8 cellular contexts compared by ENCODE assay signal in the genomic region with DNA sequence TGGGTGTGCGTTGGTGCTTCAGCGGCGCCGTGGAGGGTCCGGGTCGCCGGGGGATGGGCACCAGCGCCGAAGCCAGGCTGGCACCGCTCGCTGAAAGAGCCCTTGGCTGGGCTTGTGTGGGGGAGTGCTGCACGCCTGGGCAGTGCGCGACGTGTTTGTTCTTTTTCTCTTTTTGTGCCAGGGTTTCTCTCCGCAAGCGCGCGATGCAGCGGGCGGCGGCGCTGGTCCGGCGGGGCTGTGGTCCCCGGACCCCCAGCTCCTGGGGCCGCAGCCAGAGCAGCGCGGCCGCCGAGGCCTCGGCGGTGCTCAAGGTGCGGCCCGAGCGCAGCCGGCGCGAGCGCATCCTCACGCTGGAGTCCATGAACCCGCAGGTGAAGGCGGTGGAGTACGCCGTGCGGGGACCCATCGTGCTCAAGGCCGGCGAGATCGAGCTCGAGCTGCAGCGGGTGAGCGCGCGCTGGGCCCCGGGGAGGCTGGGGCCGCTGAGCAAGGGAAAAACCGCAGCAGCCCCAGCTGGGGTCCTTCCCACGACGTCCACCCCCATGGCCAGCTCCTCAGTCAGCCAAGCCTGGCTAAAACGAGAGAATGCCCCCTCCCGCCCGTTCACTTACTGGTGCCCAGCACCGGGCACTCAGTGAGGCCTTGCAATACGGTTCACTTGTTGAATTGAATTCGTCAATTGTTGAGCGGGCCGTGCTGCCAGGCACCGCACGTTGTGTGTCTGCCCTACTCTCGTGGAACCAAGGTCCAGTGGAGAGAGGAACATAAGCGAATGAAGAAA. TPM values are rescaled to one million over a fixed set of nuclear protein-coding genes. Genes with fewer than 3 reads are reported as not detected.
DNase-seq lines count a peak whose midpoint lies in the region; ATAC-seq and TF ChIP-seq lines count a peak whose summit lies in the region.

No MANE protein-coding gene starts in this region.

- peak overlapping the region; percentile 73 for H3K4me3 Mint-ChIP-seq in activated CD4-positive, alpha-beta memory T cell treated with anti-CD3 and anti-CD28 coated beads for 36 hours
- H3K4me3 Mint-ChIP-seq in nephron progenitor cell, result peak overlapping the region; percentile 92

- no peaks in the 10 kb centered on the region for H3K27me3 ChIP-seq in esophagus squamous epithelium

- POLR2A ChIA-PET in activated CD4-positive, alpha-beta memory T cell treated with anti-CD3 and anti-CD28 coated beads for 36 hours (lab: Charles Lee), result interaction anchor here (0.9 to 2.1 kb wide), 4 partner anchors 22 to 195 kb away, joined by 3 to 9 read pairs (median 4); a partner anchor contains a TSS

- 2 to 9% methylated on average over 7 to 25 of the region's 72 CpGs for WGBS in esophagus squamous epithelium, 2 donors

- H3K27me3 Mint-ChIP-seq in activated CD4-positive, alpha-beta memory T cell treated with anti-CD3 and anti-CD28 coated beads for 36 hours, result peaks cover 2% of the 10 kb centered on the region
- peaks cover 32% of the 10 kb centered on the region for H3K27me3 Mint-ChIP-seq in nephron progenitor cell (ENCODE audit: low read depth, poor library complexity)

- intact Hi-C loops in Right ventricle myocardium superior (cut with DNase I), result no loop called here
- intact Hi-C loops in cardiac septum (cut with DNase I), result no loop called here
- intact Hi-C loops in activated CD4-positive, alpha-beta memory T cell treated with anti-CD3 and anti-CD28 coated beads for 36 hours (cut with micrococcal nuclease), result loop anchor here (1.0 to 5.0 kb wide), 5 partner anchors 22 to 578 kb away; a partner anchor contains a TSS
- intact Hi-C loops in esophagus squamous epithelium (cut with DNase I), result no loop called here
- intact Hi-C loops in posterior vena cava (cut with DNase I), result loop anchor here in 1 of 2 donors (1.0 kb wide), 1 partner anchor 23 kb away; no protein-coding TSS in a partner anchor

- H3K36me3 ChIP-seq in esophagus squamous epithelium, result peaks cover 0 to 14% (median 0%) of the 10 kb centered on the region in 3 donors

- H3K9me3 ChIP-seq in esophagus squamous epithelium, result no peaks in the 10 kb centered on the region

- DNase-seq in Right ventricle myocardium superior (no peak), cardiac septum (ENCODE audit: low spot score) (no peak), esophagus squamous epithelium (lab: John Stamatoyannopoulos, UW) (no peak), nephron progenitor cell (peak; percentile 42), posterior vena cava (ENCODE audit: low spot score) (no peak)
- DNase-seq in activated CD4-positive, alpha-beta memory T cell treated with anti-CD3 and anti-CD28 coated beads for 36 hours, result peak; percentile 31
- DNase-seq in stimulated activated naive CD4-positive, alpha-beta T cell treated with Interleukin-2 at 50 U/mL for 16 hours (lab: John Stamatoyannopoulos, UW), result no peak

- no peak overlapping the region for H3K27ac Mint-ChIP-seq in activated CD4-positive, alpha-beta memory T cell treated with anti-CD3 and anti-CD28 coated beads for 36 hours
- peak overlapping the region; percentile 38 for H3K27ac Mint-ChIP-seq in nephron progenitor cell

- TF ChIP-seq CTCF in esophagus squamous epithelium (IDR thresholded peaks at IDR 0.05) (no peak), nephron progenitor cell (IDR thresholded peaks at IDR 0.05) (no peak)

- no peak for TF ChIP-seq POLR2A in esophagus squamous epithelium (IDR thresholded peaks at IDR 0.05)

- H3K4me3 ChIP-seq in esophagus squamous epithelium, result peak overlapping the region; percentile 61 to 98 (median 87)

- CTCF ChIA-PET in activated CD4-positive, alpha-beta memory T cell treated with anti-CD3 and anti-CD28 coated beads for 36 hours (lab: Charles Lee), result interaction anchor here (0.9 to 2.8 kb wide), 7 partner anchors 23 to 195 kb away, joined by 4 to 14 read pairs (median 8); a partner anchor contains a TSS

- ATAC-seq in Right ventricle myocardium superior (ENCODE audit: poor library complexity) (peak; percentile 13), HG03175 (IDR thresholded peaks at IDR 0.05; ENCODE audit: unreplicated experiment) (peak; percentile 23)

- no peaks in the 10 kb centered on the region for H3K9me3 Mint-ChIP-seq in activated CD4-positive, alpha-beta memory T cell treated with anti-CD3 and anti-CD28 coated beads for 36 hours
- H3K9me3 Mint-ChIP-seq in nephron progenitor cell, result no peaks in the 10 kb centered on the region

- peaks cover 5% of the 10 kb centered on the region for H3K36me3 Mint-ChIP-seq in activated CD4-positive, alpha-beta memory T cell treated with anti-CD3 and anti-CD28 coated beads for 36 hours
- H3K36me3 Mint-ChIP-seq in nephron progenitor cell (ENCODE audit: low read depth), result peaks cover 5% of the 10 kb centered on the region

- H3K4me1 ChIP-seq in esophagus squamous epithelium, result peaks cover 19 to 72% (median 20%) of the 10 kb centered on the region in 3 donors

- peaks cover 18% of the 10 kb centered on the region for H3K4me1 Mint-ChIP-seq in activated CD4-positive, alpha-beta memory T cell treated with anti-CD3 and anti-CD28 coated beads for 36 hours (ENCODE audit: low read depth)
- peaks cover 53% of the 10 kb centered on the region for H3K4me1 Mint-ChIP-seq in nephron progenitor cell

- H3K27ac ChIP-seq in esophagus squamous epithelium, result peak overlapping the region; percentile 85 to 91 (median 88)

RNA-seq across cellular contexts. Expression of a gene that starts 0.5 kb away (rescaled TPM):
- 22.9 TPM for total RNA-seq in Right ventricle myocardium superior
- 7.3 TPM for total RNA-seq in cardiac septum
- total RNA-seq in activated CD4-positive, alpha-beta memory T cell treated with anti-CD3 and anti-CD28 coated beads for 36 hours, result 10 to 100 TPM; 20.2 to 23.1 TPM
- total RNA-seq in esophagus squamous epithelium, result 100 to 1,000 TPM in 1 of 4 donors, 10 to 100 TPM in 3; 43.3 to 113 (median 77.2) TPM
- total RNA-seq in posterior vena cava, result 1 to 10 TPM; 3.3 to 4.5 TPM

RNA-seq across cellular contexts. Expression of a gene that starts 53.7 kb away (rescaled TPM):
- 12.9 TPM for total RNA-seq in Right ventricle myocardium superior
- total RNA-seq in cardiac septum, result 13.6 TPM
- 10 to 100 TPM; 18.1 to 18.2 TPM for total RNA-seq in activated CD4-positive, alpha-beta memory T cell treated with anti-CD3 and anti-CD28 coated beads for 36 hours
- total RNA-seq in esophagus squamous epithelium, result 1 to 10 TPM; 5.7 to 7.6 (median 7.0) TPM
- total RNA-seq in posterior vena cava, result 1 to 10 TPM; 6.4 to 9.4 TPM

Comparison
In these comparisons a context has a peak if more than half of its experiments do, and no peak if none do; other contexts are left out.
1. DNase-seq: peak in activated CD4-positive, alpha-beta memory T cell treated with anti-CD3 and anti-CD28 coated beads for 36 hours (single experiment) and nephron progenitor cell (single experiment); none in Right ventricle myocardium superior (single experiment), cardiac septum (single experiment), esophagus squamous epithelium (single experiment), posterior vena cava (single experiment) and stimulated activated naive CD4-positive, alpha-beta T cell treated with Interleukin-2 at 50 U/mL for 16 hours (single experiment).